In the genomic region with DNA sequence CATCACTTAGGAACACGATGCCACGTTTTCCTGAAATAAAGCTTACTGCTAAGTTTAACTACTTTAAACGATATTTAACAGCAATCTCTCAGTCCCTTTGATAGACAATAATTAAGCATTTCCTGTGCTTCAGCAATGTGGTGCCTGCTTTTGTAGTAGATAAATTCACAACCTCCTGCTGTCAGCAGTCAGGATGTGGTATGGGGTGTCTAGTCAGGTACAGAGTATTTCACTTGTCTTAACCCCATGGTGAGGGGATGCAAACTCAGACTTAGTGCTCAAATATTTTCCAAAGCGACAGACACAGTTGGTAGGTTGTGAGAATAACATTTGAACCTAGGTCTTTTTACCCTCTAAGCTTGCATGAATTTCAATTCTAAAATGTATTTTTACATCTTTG, we compare ENCODE assay signal across 30 cellular contexts.
"Had no signal": no experiment of that assay in that cellular context is flagged by ENCODE, and none has a peak within 500 bp of the region (broad histone marks: within the 10 kb centered on the region; RNA-seq: fewer than 3 reads in every experiment).

No MANE protein-coding gene starts in this region.

- H3K9me3 Mint-ChIP-seq: activated T-cell treated with anti-CD3 and anti-CD28 coated beads, Interleukin-2, amount 50 U/mL, for 72 hours; mesothelial cell of epicardium; stimulated activated effector memory CD8-positive, alpha-beta T cell treated with anti-CD3 and anti-CD28 coated beads, Interleukin-12 subunit alpha, Interleukin-12 subunit beta, amount 100 ng/mL, for 72 hours; stimulated activated naive CD8-positive, alpha-beta T cell treated with anti-CD3 and anti-CD28 coated beads, Interleukin-15, Interleukin-2, amounts not matched to agents 100 ng/mL and 50 ng/mL, for 24 hours had no signal

- FAIRE-seq: pancreas, small intestine had no signal

- H3K9me3 ChIP-seq: body of pancreas, gastrocnemius medialis, pancreas, prostate gland, sigmoid colon, thoracic aorta, uterus had no signal

- DNase-seq: activated CD4-positive, alpha-beta T cell treated with anti-CD3 and anti-CD28 coated beads for 4 hours; activated CD4-positive, alpha-beta T cell treated with anti-CD3 and anti-CD28 coated beads, Interleukin-2, amount 50 U/mL, for 4 hours; activated naive CD4-positive, alpha-beta T cell; activated T-cell treated with anti-CD3 and anti-CD28 coated beads for 4 hours; activated T-cell treated with anti-CD3 and anti-CD28 coated beads, Interleukin-2, amount 50 U/mL, for 72 hours; aorta; body of pancreas; dorsolateral prefrontal cortex; effector memory CD8-positive, alpha-beta T cell; erythroblast; gastrocnemius medialis; glutamatergic neuron; islet precursor cell; left ventricle myocardium superior; naive B cell; nucleus accumbens; pancreas; sigmoid colon; small intestine; stimulated activated CD4-positive, alpha-beta T cell treated with anti-CD3 and anti-CD28 coated beads, Interleukin-4, amount 100 ng/mL, for 24 hours; uterus had no signal

- H3K4me3 ChIP-seq: body of pancreas, coronary artery, gastrocnemius medialis, hepatocyte, pancreas, prostate gland, sigmoid colon, thoracic aorta, uterus had no signal

- H3K27me3 Mint-ChIP-seq: activated naive CD8-positive, alpha-beta T cell had no signal

- H3K27me3 ChIP-seq: body of pancreas, gastrocnemius medialis, hepatocyte, pancreas, sigmoid colon, uterus had no signal

- H3K36me3 ChIP-seq: gastrocnemius medialis, pancreas, prostate gland, sigmoid colon, thoracic aorta, uterus had no signal

- H3K36me3 Mint-ChIP-seq: activated naive CD8-positive, alpha-beta T cell; mesothelial cell of epicardium; naive B cell; stimulated activated effector memory CD8-positive, alpha-beta T cell treated with anti-CD3 and anti-CD28 coated beads, Interleukin-12 subunit alpha, Interleukin-12 subunit beta, amount 100 ng/mL, for 72 hours; type B pancreatic cell had no signal

- ATAC-seq: activated T-cell treated with anti-CD3 and anti-CD28 coated beads, Interleukin-2, amount 50 U/mL, for 72 hours; body of pancreas; effector memory CD8-positive, alpha-beta T cell; gastrocnemius medialis; left ventricle myocardium superior; pancreas; stimulated activated effector memory CD8-positive, alpha-beta T cell treated with anti-CD3 and anti-CD28 coated beads, Interleukin-12 subunit alpha, Interleukin-12 subunit beta, amount 100 ng/mL, for 72 hours had no signal

- H3K27ac Mint-ChIP-seq: activated naive CD8-positive, alpha-beta T cell; activated T-cell treated with anti-CD3 and anti-CD28 coated beads, Interleukin-2, amount 50 U/mL, for 72 hours; effector memory CD8-positive, alpha-beta T cell; mesothelial cell of epicardium; naive B cell; stimulated activated effector memory CD8-positive, alpha-beta T cell treated with anti-CD3 and anti-CD28 coated beads, Interleukin-12 subunit alpha, Interleukin-12 subunit beta, amount 100 ng/mL, for 72 hours; stimulated activated naive CD8-positive, alpha-beta T cell treated with anti-CD3 and anti-CD28 coated beads, Interleukin-15, Interleukin-2, amounts not matched to agents 100 ng/mL and 50 ng/mL, for 24 hours; type B pancreatic cell had no signal

- H3K4me1 ChIP-seq: body of pancreas, gastrocnemius medialis, pancreas, prostate gland, sigmoid colon, uterus had no signal

- H3K27ac ChIP-seq: body of pancreas, coronary artery, dorsolateral prefrontal cortex, gastrocnemius medialis, hepatocyte, pancreas, prostate gland, sigmoid colon, thoracic aorta, uterus had no signal

- H3K4me1 Mint-ChIP-seq: mesothelial cell of epicardium; naive B cell; stimulated activated effector memory CD8-positive, alpha-beta T cell treated with anti-CD3 and anti-CD28 coated beads, Interleukin-12 subunit alpha, Interleukin-12 subunit beta, amount 100 ng/mL, for 72 hours had no signal

- H3K4me3 Mint-ChIP-seq: activated naive CD8-positive, alpha-beta T cell; activated T-cell treated with anti-CD3 and anti-CD28 coated beads, Interleukin-2, amount 50 U/mL, for 72 hours; effector memory CD8-positive, alpha-beta T cell; mesothelial cell of epicardium; naive B cell; stimulated activated effector memory CD8-positive, alpha-beta T cell treated with anti-CD3 and anti-CD28 coated beads, Interleukin-12 subunit alpha, Interleukin-12 subunit beta, amount 100 ng/mL, for 72 hours; stimulated activated naive CD8-positive, alpha-beta T cell treated with anti-CD3 and anti-CD28 coated beads, Interleukin-15, Interleukin-2, amounts not matched to agents 100 ng/mL and 50 ng/mL, for 24 hours; type B pancreatic cell had no signal
